ENCODE assay signal across 11 cellular contexts in genomic region chr12:11732023-11732422, GRCh38.
DNase-seq lines count a peak whose midpoint lies in the region; ATAC-seq and TF ChIP-seq lines count a peak whose summit lies in the region.
"Had no signal": no experiment of that assay in that cellular context is flagged by ENCODE, and none has a peak within 500 bp of the region (broad histone marks: within the 10 kb centered on the region; RNA-seq: fewer than 3 reads in every experiment).

No MANE protein-coding gene starts in this region.

- H3K4me3 Mint-ChIP-seq in activated CD4-positive, alpha-beta T cell treated with anti-CD3 and anti-CD28 coated beads for 36 hours = no peak overlapping the region

- no peak overlapping the region for H2AFZ ChIP-seq in OCI-LY3 (ENCODE audit: low read depth, low read length)

- CTCF ChIA-PET in activated CD4-positive, alpha-beta T cell treated with anti-CD3 and anti-CD28 coated beads for 36 hours (lab: Charles Lee) = interaction anchor here (0.6 to 1.9 kb wide), 6 partner anchors 9 to 478 kb away, joined by 3 to 9 read pairs (median 5); no protein-coding TSS in a partner anchor

- H3K9me3 ChIP-seq in OCI-LY3 (ENCODE audit: insufficient read depth, low read length) (no peaks in the 10 kb centered on the region), thoracic aorta (no peaks in the 10 kb centered on the region)
- no peaks in the 10 kb centered on the region for H3K9me3 ChIP-seq in effector memory CD4-positive, alpha-beta T cell (ENCODE audit: control insufficient read depth, low read length)

- peak overlapping the region; percentile 94 for H3K27ac ChIP-seq in OCI-LY3 (ENCODE audit: low read length)
- H3K27ac ChIP-seq in effector memory CD4-positive, alpha-beta T cell (ENCODE audit: insufficient read depth, low read length, poor library complexity, severe bottlenecking) = peak overlapping the region; percentile 63
- peak overlapping the region; percentile 75 to 85 for H3K27ac ChIP-seq in thoracic aorta

- peaks cover 99% of the 10 kb centered on the region for H3K4me1 ChIP-seq in OCI-LY3 (ENCODE audit: low read length)
- H3K4me1 ChIP-seq in effector memory CD4-positive, alpha-beta T cell (ENCODE audit: control insufficient read depth, insufficient read depth, low read length, poor library complexity, severe bottlenecking) = peaks cover 41% of the 10 kb centered on the region
- peaks cover 35 to 46% of the 10 kb centered on the region in 2 donors for H3K4me1 ChIP-seq in thoracic aorta (ENCODE audit: control insufficient read depth in 1 of 2, low read depth in 2 of 2)

- peak overlapping the region; percentile 92 for H3K9ac ChIP-seq in OCI-LY3 (ENCODE audit: low read length)

- peak overlapping the region; percentile 84 for H3K4me2 ChIP-seq in OCI-LY3 (ENCODE audit: low read length)

- TF ChIP-seq CTCF in OCI-LY3 (IDR thresholded peaks at IDR 0.05; ENCODE audit: low read depth, low read length) = no peak
- no peak for TF ChIP-seq CTCF in thoracic aorta (IDR thresholded peaks at IDR 0.05)
- TF ChIP-seq CTCF in foreskin fibroblast (IDR thresholded peaks at IDR 0.05; ENCODE audit: low read depth, low read length) = no peak

- H3K79me2 ChIP-seq in OCI-LY3 (ENCODE audit: low read length) = peaks cover 66% of the 10 kb centered on the region

- H3K27me3 Mint-ChIP-seq in activated CD4-positive, alpha-beta T cell treated with anti-CD3 and anti-CD28 coated beads for 36 hours = no peaks in the 10 kb centered on the region

- H3K27ac Mint-ChIP-seq in activated CD4-positive, alpha-beta T cell treated with anti-CD3 and anti-CD28 coated beads for 36 hours = peak overlapping the region; percentile 88

- intact Hi-C loops in activated CD4-positive, alpha-beta T cell treated with anti-CD3 and anti-CD28 coated beads for 36 hours (cut with DNase I, micrococcal nuclease) = loop anchor here in 1 of 2 experiments (5.0 kb wide), 1 partner anchor 100 kb away; no protein-coding TSS in a partner anchor

- H3K4me3 ChIP-seq in OCI-LY3 (ENCODE audit: low read length) (peak overlapping the region; percentile 67), thoracic aorta (no peak overlapping the region), foreskin fibroblast (ENCODE audit: low read depth in 1 of 2, low read length in 2 of 2) (no peak overlapping the region)
- H3K4me3 ChIP-seq in effector memory CD4-positive, alpha-beta T cell (ENCODE audit: insufficient read depth, low read depth, low read length, poor library complexity, severe bottlenecking) = peak overlapping the region; percentile 10

- H3K27me3 ChIP-seq in OCI-LY3 (ENCODE audit: low read depth, low read length) (no peaks in the 10 kb centered on the region), thoracic aorta (replicated peaks; ENCODE audit: insufficient read depth) (no peaks in the 10 kb centered on the region)
- H3K27me3 ChIP-seq in effector memory CD4-positive, alpha-beta T cell (replicated peaks; ENCODE audit: control insufficient read depth, insufficient read depth, low read length, poor library complexity, severe bottlenecking) = no peaks in the 10 kb centered on the region

- H3K4me1 Mint-ChIP-seq in activated CD4-positive, alpha-beta T cell treated with anti-CD3 and anti-CD28 coated beads for 36 hours = peaks cover 83% of the 10 kb centered on the region

- H3K36me3 Mint-ChIP-seq in activated CD4-positive, alpha-beta T cell treated with anti-CD3 and anti-CD28 coated beads for 36 hours (ENCODE audit: low read depth) = peaks cover 22% of the 10 kb centered on the region

- H4K20me1 ChIP-seq in OCI-LY3 (ENCODE audit: insufficient read depth, low read length) = no peaks in the 10 kb centered on the region

- ATAC-seq in activated CD4-positive, alpha-beta T cell treated with anti-CD3 and anti-CD28 coated beads for 36 hours = no peak
- ATAC-seq in thoracic aorta (ENCODE audit: insufficient number of reproducible peaks, low FRiP score, low read depth) = no peak
- no peak for ATAC-seq in GM21367 (IDR thresholded peaks at IDR 0.05; ENCODE audit: unreplicated experiment)
- no peak for ATAC-seq in HG02852 (IDR thresholded peaks at IDR 0.05; ENCODE audit: unreplicated experiment)

- POLR2A ChIA-PET in activated CD4-positive, alpha-beta T cell treated with anti-CD3 and anti-CD28 coated beads for 36 hours (lab: Charles Lee) = interaction anchor here (1.9 kb wide), 1 partner anchor 34 kb away, joined by 12 read pairs; no protein-coding TSS in a partner anchor

- no peaks in the 10 kb centered on the region for H3K9me3 Mint-ChIP-seq in activated CD4-positive, alpha-beta T cell treated with anti-CD3 and anti-CD28 coated beads for 36 hours (ENCODE audit: low read depth)

- H3K36me3 ChIP-seq in OCI-LY3 (replicated peaks; ENCODE audit: low read depth, low read length) (peaks cover 4% of the 10 kb centered on the region), thoracic aorta (no peaks in the 10 kb centered on the region)
- no peaks in the 10 kb centered on the region for H3K36me3 ChIP-seq in effector memory CD4-positive, alpha-beta T cell (ENCODE audit: control insufficient read depth, insufficient read depth, low read length)

- DNase-seq in activated CD4-positive, alpha-beta T cell treated with anti-CD3 and anti-CD28 coated beads for 36 hours = no peak
- no peak for DNase-seq in activated CD4-positive, alpha-beta T cell treated with anti-CD3 and anti-CD28 coated beads for 4 hours
- no peak for DNase-seq in effector memory CD4-positive, alpha-beta T cell
- DNase-seq in thoracic aorta (ENCODE audit: low spot score) (no peak), foreskin fibroblast (no peak)
- DNase-seq: amygdala; stimulated activated CD4-positive, alpha-beta T cell treated with anti-CD3 and anti-CD28 coated beads, Interleukin-12 subunit alpha, Interleukin-12 subunit beta, amount 100 ng/mL, for 4 hours; substantia nigra had no signal

Comparison
In these comparisons a context has a peak if more than half of its experiments do, and no peak if none do; other contexts are left out.
1. H3K4me3 ChIP-seq: peak in OCI-LY3 (single experiment) and effector memory CD4-positive, alpha-beta T cell (single experiment); none in thoracic aorta (single experiment) and foreskin fibroblast (0 of 2).
2. Peak in every context shown above with its lines, with median percentiles within 50 percentile points of each other: H3K27ac ChIP-seq.